1 cellular context compared by ENCODE assay signal in the genomic region with DNA sequence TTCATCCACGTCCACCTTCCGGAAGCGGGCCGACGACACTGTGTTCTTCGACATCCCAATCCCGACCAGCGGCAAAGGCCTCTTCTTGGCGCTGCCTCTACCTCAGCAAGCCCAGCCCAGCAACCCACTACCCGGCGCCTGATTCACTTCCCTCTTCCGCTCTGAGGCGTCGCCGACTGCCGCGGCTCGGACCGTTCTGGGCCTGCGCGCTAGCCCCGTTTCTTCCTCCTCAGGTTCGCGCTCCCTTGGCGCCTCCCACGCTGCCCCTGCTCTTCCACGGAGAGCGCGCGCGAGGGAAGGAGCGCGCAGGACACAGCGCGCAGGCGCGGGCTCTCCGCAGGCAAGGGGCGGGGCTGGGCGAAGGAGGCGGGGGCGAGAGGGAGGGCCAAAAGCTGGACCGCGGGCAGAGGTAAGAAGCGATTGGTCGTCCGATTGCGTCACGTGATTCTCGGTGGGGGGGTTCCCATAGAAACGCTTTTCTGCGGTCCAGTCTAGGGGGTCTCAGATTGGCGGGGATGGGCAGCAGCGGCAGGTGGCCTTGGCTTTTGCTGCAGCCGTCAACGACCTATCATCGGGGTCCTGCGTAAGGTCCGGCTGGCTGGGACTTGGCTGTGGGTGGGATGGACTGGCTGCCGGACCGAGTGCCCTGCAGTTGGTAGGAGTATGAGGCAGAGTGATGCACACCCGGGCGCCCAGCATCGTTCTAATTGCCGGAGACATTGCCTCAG.
TF ChIP-seq lines count a peak whose summit lies in the region.

A gene (minus strand): TSS at position 178 of the 728 bp plus-strand sequence. CDS start 124 bp downstream, at position 54.

TF ChIP-seq in SK-N-SH, 30 proteins besides CTCF, POLR2A, EP300 and RAD21 (continued from another document):
- TF ChIP-seq, protein P1, sequence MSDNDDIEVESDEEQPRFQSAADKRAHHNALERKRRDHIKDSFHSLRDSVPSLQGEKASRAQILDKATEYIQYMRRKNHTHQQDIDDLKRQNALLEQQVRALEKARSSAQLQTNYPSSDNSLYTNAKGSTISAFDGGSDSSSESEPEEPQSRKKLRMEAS (IDR thresholded peaks at IDR 0.05; ENCODE audit: low read depth), result peak; percentile 58
- TF ChIP-seq FOXM1 (IDR thresholded peaks at IDR 0.05; ENCODE audit: low read depth), result no peak
- TF ChIP-seq RFX5 (IDR thresholded peaks at IDR 0.05; ENCODE audit: low read length), result peak; percentile 62
- TF ChIP-seq, protein P2, sequence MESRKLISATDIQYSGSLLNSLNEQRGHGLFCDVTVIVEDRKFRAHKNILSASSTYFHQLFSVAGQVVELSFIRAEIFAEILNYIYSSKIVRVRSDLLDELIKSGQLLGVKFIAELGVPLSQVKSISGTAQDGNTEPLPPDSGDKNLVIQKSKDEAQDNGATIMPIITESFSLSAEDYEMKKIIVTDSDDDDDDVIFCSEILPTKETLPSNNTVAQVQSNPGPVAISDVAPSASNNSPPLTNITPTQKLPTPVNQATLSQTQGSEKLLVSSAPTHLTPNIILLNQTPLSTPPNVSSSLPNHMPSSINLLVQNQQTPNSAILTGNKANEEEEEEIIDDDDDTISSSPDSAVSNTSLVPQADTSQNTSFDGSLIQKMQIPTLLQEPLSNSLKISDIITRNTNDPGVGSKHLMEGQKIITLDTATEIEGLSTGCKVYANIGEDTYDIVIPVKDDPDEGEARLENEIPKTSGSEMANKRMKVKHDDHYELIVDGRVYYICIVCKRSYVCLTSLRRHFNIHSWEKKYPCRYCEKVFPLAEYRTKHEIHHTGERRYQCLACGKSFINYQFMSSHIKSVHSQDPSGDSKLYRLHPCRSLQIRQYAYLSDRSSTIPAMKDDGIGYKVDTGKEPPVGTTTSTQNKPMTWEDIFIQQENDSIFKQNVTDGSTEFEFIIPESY (IDR thresholded peaks at IDR 0.05; ENCODE audit: borderline replicate concordance, low read depth), result no peak
- TF ChIP-seq GATA2 (CRISPR knock-in tag; IDR thresholded peaks at IDR 0.05), result no peak
- TF ChIP-seq, protein P3, sequence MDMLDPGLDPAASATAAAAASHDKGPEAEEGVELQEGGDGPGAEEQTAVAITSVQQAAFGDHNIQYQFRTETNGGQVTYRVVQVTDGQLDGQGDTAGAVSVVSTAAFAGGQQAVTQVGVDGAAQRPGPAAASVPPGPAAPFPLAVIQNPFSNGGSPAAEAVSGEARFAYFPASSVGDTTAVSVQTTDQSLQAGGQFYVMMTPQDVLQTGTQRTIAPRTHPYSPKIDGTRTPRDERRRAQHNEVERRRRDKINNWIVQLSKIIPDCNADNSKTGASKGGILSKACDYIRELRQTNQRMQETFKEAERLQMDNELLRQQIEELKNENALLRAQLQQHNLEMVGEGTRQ (IDR thresholded peaks at IDR 0.05; ENCODE audit: borderline replicate concordance, low read depth, low read length), result peak; percentile 83
- TF ChIP-seq TEAD4 (IDR thresholded peaks at IDR 0.05; ENCODE audit: borderline replicate concordance, insufficient read depth), result no peak
- TF ChIP-seq SMC3 (IDR thresholded peaks at IDR 0.05; ENCODE audit: low read depth, low read length), result no peak
- TF ChIP-seq EZH2phosphoT487 (IDR thresholded peaks at IDR 0.05; ENCODE audit: borderline replicate concordance, low read depth), result no peak
- TF ChIP-seq FOXJ3 (CRISPR knock-in tag; IDR thresholded peaks at IDR 0.05), result no peak; the same call in 1 of the 2 replicates
- TF ChIP-seq, protein P4, sequence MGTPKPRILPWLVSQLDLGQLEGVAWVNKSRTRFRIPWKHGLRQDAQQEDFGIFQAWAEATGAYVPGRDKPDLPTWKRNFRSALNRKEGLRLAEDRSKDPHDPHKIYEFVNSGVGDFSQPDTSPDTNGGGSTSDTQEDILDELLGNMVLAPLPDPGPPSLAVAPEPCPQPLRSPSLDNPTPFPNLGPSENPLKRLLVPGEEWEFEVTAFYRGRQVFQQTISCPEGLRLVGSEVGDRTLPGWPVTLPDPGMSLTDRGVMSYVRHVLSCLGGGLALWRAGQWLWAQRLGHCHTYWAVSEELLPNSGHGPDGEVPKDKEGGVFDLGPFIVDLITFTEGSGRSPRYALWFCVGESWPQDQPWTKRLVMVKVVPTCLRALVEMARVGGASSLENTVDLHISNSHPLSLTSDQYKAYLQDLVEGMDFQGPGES (IDR thresholded peaks at IDR 0.05; ENCODE audit: low read depth, low read length), result peak; percentile 13; the same call in 1 of the 2 replicates
- TF ChIP-seq RXRA (IDR thresholded peaks at IDR 0.05; ENCODE audit: borderline replicate concordance, low read depth), result no peak
- peak; percentile 76 for TF ChIP-seq MXI1 (IDR thresholded peaks at IDR 0.05; ENCODE audit: low read depth, low read length)
- TF ChIP-seq ELF1 (IDR thresholded peaks at IDR 0.05), result peak; percentile 85
- no peak for TF ChIP-seq YY1 (IDR thresholded peaks at IDR 0.05; ENCODE audit: low read depth)
